In genomic region chr2:202238234-202239197, GRCh38 we compare ENCODE assay signal across 1 cellular context.
TF ChIP-seq lines count a peak whose summit lies in the region.

Gene SUMO1 (minus strand): TSS chr2:202238597. CDS start chr2:202238451, 146 bp downstream.

TF ChIP-seq in K562, 482 proteins besides CTCF, POLR2A, EP300 and RAD21 (continued from another document and continues in another):
- TF ChIP-seq SPI1 (IDR thresholded peaks at IDR 0.05; ENCODE audit: borderline replicate concordance, low read depth, low read length) (peak; percentile 72), MAFK (IDR thresholded peaks at IDR 0.05; ENCODE audit: low read length) (no peak), MNT (conservative IDR thresholded peaks at IDR 0.05) (peak; percentile 30 to 51; a peak in 2 of 4 replicates), ZFX (CRISPR knock-in tag; IDR thresholded peaks at IDR 0.05) (peak; percentile 50; the same call in 1 of the 2 replicates), SIN3B (IDR thresholded peaks at IDR 0.05; ENCODE audit: low read depth) (peak; percentile 38; the same call in 1 of the 2 replicates), ZBTB11 (CRISPR knock-in tag; IDR thresholded peaks at IDR 0.05) (0 out of 6 replicates have a peak, but pooled peaks of 1 of the 3 experiments have one; percentile 41), JUND (IDR thresholded peaks at IDR 0.05; ENCODE audit: borderline replicate concordance, low read depth, low read length) (peak; percentile 59; the same call in 1 of the 2 replicates), JUND (tag; IDR thresholded peaks at IDR 0.05; ENCODE audit: borderline replicate concordance, low read depth, low read length) (no peak), NR2F6 (CRISPR knock-in tag; IDR thresholded peaks at IDR 0.05) (no peak), ZNF695 (CRISPR knock-in tag; IDR thresholded peaks at IDR 0.05) (no peak), TRIM28 (IDR thresholded peaks at IDR 0.05) (0 out of 2 replicates have a peak, but pooled peaks have one; percentile 29), ZBTB12 (CRISPR knock-in tag; IDR thresholded peaks at IDR 0.05) (peak; percentile 75), ARID4B (CRISPR knock-in tag; IDR thresholded peaks at IDR 0.05) (0 out of 2 replicates have a peak, but pooled peaks have one; percentile 3), ZNF696 (CRISPR knock-in tag; conservative IDR thresholded peaks at IDR 0.05) (no peak), E2F3 (CRISPR knock-in tag; IDR thresholded peaks at IDR 0.05) (peak; percentile 72; the same call in 1 of the 2 replicates), TAF1 (IDR thresholded peaks at IDR 0.05; ENCODE audit: control insufficient read depth, extremely low read depth, insufficient read depth, low read length, severe bottlenecking) (peak; percentile 70), KAT7 (CRISPR knock-in tag; IDR thresholded peaks at IDR 0.05; ENCODE audit: borderline replicate concordance) (0 out of 2 replicates have a peak, but pooled peaks have one; percentile 44), TAF9B (IDR thresholded peaks at IDR 0.05; ENCODE audit: partially characterized antibody) (no peak), PHF8 (IDR thresholded peaks at IDR 0.05; ENCODE audit: borderline replicate concordance, low read length) (peak; percentile 70; the same call in 1 of the 2 replicates), ZBTB40 (IDR thresholded peaks at IDR 0.05) (peak; percentile 94), ZBTB40 (CRISPR knock-in tag; IDR thresholded peaks at IDR 0.05) (no peak), RBFOX2 (IDR thresholded peaks at IDR 0.05; ENCODE audit: low read depth, low read length) (peak; percentile 85)
- TF ChIP-seq, protein P1, sequence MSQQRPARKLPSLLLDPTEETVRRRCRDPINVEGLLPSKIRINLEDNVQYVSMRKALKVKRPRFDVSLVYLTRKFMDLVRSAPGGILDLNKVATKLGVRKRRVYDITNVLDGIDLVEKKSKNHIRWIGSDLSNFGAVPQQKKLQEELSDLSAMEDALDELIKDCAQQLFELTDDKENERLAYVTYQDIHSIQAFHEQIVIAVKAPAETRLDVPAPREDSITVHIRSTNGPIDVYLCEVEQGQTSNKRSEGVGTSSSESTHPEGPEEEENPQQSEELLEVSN (IDR thresholded peaks at IDR 0.05; ENCODE audit: borderline replicate concordance in 1 of 2, extremely low read depth in 1 of 2, insufficient read depth in 1 of 2, insufficient read length in 1 of 2, low read depth in 1 of 2, low read length in 1 of 2, poor library complexity in 1 of 2, severe bottlenecking in 1 of 2), result peak; percentile 78 to 80
- TF ChIP-seq, protein P2, sequence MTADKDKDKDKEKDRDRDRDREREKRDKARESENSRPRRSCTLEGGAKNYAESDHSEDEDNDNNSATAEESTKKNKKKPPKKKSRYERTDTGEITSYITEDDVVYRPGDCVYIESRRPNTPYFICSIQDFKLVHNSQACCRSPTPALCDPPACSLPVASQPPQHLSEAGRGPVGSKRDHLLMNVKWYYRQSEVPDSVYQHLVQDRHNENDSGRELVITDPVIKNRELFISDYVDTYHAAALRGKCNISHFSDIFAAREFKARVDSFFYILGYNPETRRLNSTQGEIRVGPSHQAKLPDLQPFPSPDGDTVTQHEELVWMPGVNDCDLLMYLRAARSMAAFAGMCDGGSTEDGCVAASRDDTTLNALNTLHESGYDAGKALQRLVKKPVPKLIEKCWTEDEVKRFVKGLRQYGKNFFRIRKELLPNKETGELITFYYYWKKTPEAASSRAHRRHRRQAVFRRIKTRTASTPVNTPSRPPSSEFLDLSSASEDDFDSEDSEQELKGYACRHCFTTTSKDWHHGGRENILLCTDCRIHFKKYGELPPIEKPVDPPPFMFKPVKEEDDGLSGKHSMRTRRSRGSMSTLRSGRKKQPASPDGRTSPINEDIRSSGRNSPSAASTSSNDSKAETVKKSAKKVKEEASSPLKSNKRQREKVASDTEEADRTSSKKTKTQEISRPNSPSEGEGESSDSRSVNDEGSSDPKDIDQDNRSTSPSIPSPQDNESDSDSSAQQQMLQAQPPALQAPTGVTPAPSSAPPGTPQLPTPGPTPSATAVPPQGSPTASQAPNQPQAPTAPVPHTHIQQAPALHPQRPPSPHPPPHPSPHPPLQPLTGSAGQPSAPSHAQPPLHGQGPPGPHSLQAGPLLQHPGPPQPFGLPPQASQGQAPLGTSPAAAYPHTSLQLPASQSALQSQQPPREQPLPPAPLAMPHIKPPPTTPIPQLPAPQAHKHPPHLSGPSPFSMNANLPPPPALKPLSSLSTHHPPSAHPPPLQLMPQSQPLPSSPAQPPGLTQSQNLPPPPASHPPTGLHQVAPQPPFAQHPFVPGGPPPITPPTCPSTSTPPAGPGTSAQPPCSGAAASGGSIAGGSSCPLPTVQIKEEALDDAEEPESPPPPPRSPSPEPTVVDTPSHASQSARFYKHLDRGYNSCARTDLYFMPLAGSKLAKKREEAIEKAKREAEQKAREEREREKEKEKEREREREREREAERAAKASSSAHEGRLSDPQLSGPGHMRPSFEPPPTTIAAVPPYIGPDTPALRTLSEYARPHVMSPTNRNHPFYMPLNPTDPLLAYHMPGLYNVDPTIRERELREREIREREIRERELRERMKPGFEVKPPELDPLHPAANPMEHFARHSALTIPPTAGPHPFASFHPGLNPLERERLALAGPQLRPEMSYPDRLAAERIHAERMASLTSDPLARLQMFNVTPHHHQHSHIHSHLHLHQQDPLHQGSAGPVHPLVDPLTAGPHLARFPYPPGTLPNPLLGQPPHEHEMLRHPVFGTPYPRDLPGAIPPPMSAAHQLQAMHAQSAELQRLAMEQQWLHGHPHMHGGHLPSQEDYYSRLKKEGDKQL (CRISPR knock-in tag; IDR thresholded peaks at IDR 0.05; ENCODE audit: borderline replicate concordance), result no peak
